In genomic region chr7:23105086-23105643, GRCh38 we compare ENCODE assay signal across 8 cellular contexts. TPM values are rescaled to one million over a fixed set of nuclear protein-coding genes. Genes with fewer than 3 reads are reported as not detected.
DNase-seq lines count a peak whose midpoint lies in the region; ATAC-seq and TF ChIP-seq lines count a peak whose summit lies in the region.

No MANE protein-coding gene starts in this region.

- H3K4me3 ChIP-seq in SK-N-SH (ENCODE audit: low read depth in 2 of 2, low read length in 1 of 2): peak overlapping the region; percentile 100
- peak overlapping the region; percentile 93 for H3K4me3 ChIP-seq in fibroblast of mammary gland (ENCODE audit: control insufficient read depth, low read depth, low read length)
- H3K4me3 ChIP-seq in psoas muscle: peak overlapping the region; percentile 94

- 1% methylated on average over 19 of the region's 19 CpGs for WGBS in SK-N-SH (ENCODE audit: low lambda C conversion rate)
- 1 to 2% (median 1%) methylated on average over 19 of the region's 19 CpGs for WGBS in psoas muscle, 3 donors

- H3K9me2 ChIP-seq in SK-N-SH: no peaks in the 10 kb centered on the region

- peak overlapping the region; percentile 92 for H3K4me2 ChIP-seq in SK-N-SH

- H3K27ac ChIP-seq in SK-N-SH (ENCODE audit: low read depth in 2 of 2, low read length in 1 of 2) (peak overlapping the region; percentile 67 to 90; a peak in 2 of 4 replicates), psoas muscle (peak overlapping the region; percentile 94)

- peak overlapping the region; percentile 90 for H3K9ac ChIP-seq in SK-N-SH

- CTCF ChIA-PET in SK-N-SH (lab: Yijun Ruan, JAX): interaction anchor here (1.3 to 3.4 kb wide), 7 partner anchors 11 to 157 kb away, joined by 3 to 19 read pairs (median 5); no protein-coding TSS in a partner anchor

- H3F3A ChIP-seq in SK-N-SH (replicated peaks; ENCODE audit: insufficient read depth): peaks cover 8% of the 10 kb centered on the region

- H3K36me3 ChIP-seq in SK-N-SH (replicated peaks in 1 of 2; ENCODE audit: control insufficient read depth in 1 of 2, insufficient read depth in 2 of 2, low read length in 1 of 2) (peaks cover 0 to 4% of the 10 kb centered on the region in 2 experiments), psoas muscle (ENCODE audit: insufficient read depth in 1 of 2, low read depth in 1 of 2) (peaks cover 0 to 4% of the 10 kb centered on the region in 2 donors)

- no peaks in the 10 kb centered on the region for H3K9me3 ChIP-seq in SK-N-SH
- no peaks in the 10 kb centered on the region for H3K9me3 ChIP-seq in psoas muscle

- TF ChIP-seq EP300 in SK-N-SH (IDR thresholded peaks at IDR 0.05; ENCODE audit: borderline replicate concordance in 1 of 2, low read depth in 1 of 2, low read length in 1 of 2): no peak

- peak overlapping the region; percentile 96 for H2AFZ ChIP-seq in SK-N-SH (ENCODE audit: low read depth)

- in situ Hi-C loops in ACHN (cut with HindIII; ENCODE audit: low pct_ligation_motif_present, low pct_unique_long_range_greater_than_20kb, low sequenced_read_pairs): no loop called here

- POLR2A ChIA-PET in SK-N-SH (lab: Yijun Ruan, JAX): interaction anchor here (0.6 to 2.1 kb wide), 3 partner anchors 76 to 110 kb away, joined by 3 to 17 read pairs (median 3); no protein-coding TSS in a partner anchor

- H3K27me3 ChIP-seq in SK-N-SH (ENCODE audit: insufficient read depth) (no peaks in the 10 kb centered on the region), psoas muscle (ENCODE audit: insufficient read depth in 3 of 3, low read length in 2 of 3) (no peaks in the 10 kb centered on the region)

- TF ChIP-seq CTCF in SK-N-SH (IDR thresholded peaks at IDR 0.05) (no peak), fibroblast of mammary gland (conservative IDR thresholded peaks at IDR 0.05; ENCODE audit: control insufficient read depth, insufficient read depth, low read depth, low read length) (no peak), psoas muscle (IDR thresholded peaks at IDR 0.05) (no peak)

- DNase-seq in ACHN (peak; percentile 24), SK-N-SH (no peak), fibroblast of mammary gland (ENCODE audit: low read depth) (no peak), psoas muscle (no peak), NAMALWA (ENCODE audit: low spot score) (no peak), cortex of kidney (lab: John Stamatoyannopoulos, UW) (no peak)

- no peak for TF ChIP-seq RAD21 in SK-N-SH (IDR thresholded peaks at IDR 0.05; ENCODE audit: low read length)

- H4K20me1 ChIP-seq in SK-N-SH (ENCODE audit: insufficient read depth): peaks cover 7% of the 10 kb centered on the region; the same call in 1 of the 2 replicates

- H3K79me2 ChIP-seq in SK-N-SH (ENCODE audit: insufficient read depth): peaks cover 41% of the 10 kb centered on the region

- peak; percentile 18 for ATAC-seq in GM18861 (IDR thresholded peaks at IDR 0.05; ENCODE audit: unreplicated experiment)
- ATAC-seq in HG03060 (IDR thresholded peaks at IDR 0.05; ENCODE audit: low read depth, unreplicated experiment): peak; percentile 26
- ATAC-seq in psoas muscle: peak in 3 of 4 donors; percentile 2 to 21 (median 8)

- H3K4me1 ChIP-seq in SK-N-SH (ENCODE audit: control insufficient read depth in 1 of 2, insufficient read depth in 2 of 2, low read depth in 1 of 2, low read length in 1 of 2) (peaks cover 0 to 20% of the 10 kb centered on the region in 2 experiments; a peak in 2 of 4 replicates), psoas muscle (peaks cover 34% of the 10 kb centered on the region)

- intact Hi-C loops in psoas muscle (cut with DNase I): loop anchor here (1.0 to 2.0 kb wide), 2 partner anchors 76 kb away; no protein-coding TSS in a partner anchor

TF ChIP-seq in SK-N-SH, 30 proteins besides CTCF, POLR2A, EP300 and RAD21:
- TF ChIP-seq EZH2phosphoT487 (IDR thresholded peaks at IDR 0.05; ENCODE audit: borderline replicate concordance, low read depth) (no peak), MXI1 (IDR thresholded peaks at IDR 0.05; ENCODE audit: low read depth, low read length) (0 out of 2 replicates have a peak, but pooled peaks have one; percentile 98), TCF12 (IDR thresholded peaks at IDR 0.05) (no peak), YY1 (IDR thresholded peaks at IDR 0.05; ENCODE audit: low read depth) (no peak)

RNA-seq across cellular contexts. Expression of gene KLHL7, which starts 0.4 kb away (rescaled TPM):
- polyA plus RNA-seq in SK-N-SH (2012; rRNA removed): 30.8 and 31.6 TPM in 2 replicates
- 41.7 and 50.6 TPM in 2 replicates for polyA plus RNA-seq in SK-N-SH (2012; cell fraction: cytosol; rRNA removed)
- polyA plus RNA-seq in SK-N-SH (2012; cell fraction: nucleus; rRNA removed): 22.7 and 25.5 TPM in 2 replicates
- total RNA-seq in psoas muscle: 10 to 100 TPM; 11.6 to 14.6 (median 13.8) TPM
- 10 to 100 TPM; 10.6 to 18.0 (median 13.6) TPM for polyA plus RNA-seq in psoas muscle
